Comparison of ENCODE assay signal across 22 cellular contexts in the genomic region with DNA sequence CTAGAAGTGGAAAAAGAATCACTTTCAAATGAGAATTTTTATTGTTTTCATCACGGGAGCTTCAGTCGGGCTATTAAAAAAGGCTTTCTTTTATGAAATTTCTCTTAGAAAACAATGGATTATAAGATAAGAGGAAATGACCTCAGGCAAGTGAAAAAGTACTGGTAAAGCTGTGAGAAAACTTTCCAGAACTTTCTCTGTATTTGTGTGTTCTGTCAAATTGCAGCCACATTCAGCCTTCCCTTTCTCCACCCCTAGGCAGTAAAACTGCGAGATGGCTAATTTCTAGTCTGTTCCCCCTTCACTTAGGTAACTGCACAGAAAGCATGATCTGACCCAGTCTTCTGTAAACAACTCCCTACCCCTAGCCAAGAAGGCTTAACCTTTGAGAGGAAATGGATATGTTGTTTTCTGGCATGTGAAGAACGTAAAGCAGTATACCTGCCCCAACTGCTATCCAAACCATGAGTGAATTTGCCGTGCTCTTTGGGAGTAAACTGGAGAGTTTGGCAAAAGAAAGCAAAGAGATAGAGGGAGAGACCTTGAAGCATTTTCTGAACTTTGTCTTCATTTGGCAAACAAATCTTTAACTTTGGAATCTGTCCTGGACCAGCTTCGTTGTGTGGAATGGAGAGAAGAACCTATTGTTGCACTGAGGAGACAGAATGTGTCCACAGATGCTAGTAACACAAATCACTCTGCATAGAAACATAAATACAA.
DNase-seq lines count a peak whose midpoint lies in the region; ATAC-seq and TF ChIP-seq lines count a peak whose summit lies in the region.
"Had no signal": no experiment of that assay in that cellular context is flagged by ENCODE, and none has a peak within 500 bp of the region (broad histone marks: within the 10 kb centered on the region; RNA-seq: fewer than 3 reads in every experiment).

No MANE protein-coding gene starts in this region.

- H3K4me3 ChIP-seq in ACC112 (ENCODE audit: low read depth, low read length) (peak overlapping the region; percentile 3; the same call in 1 of the 2 replicates), mammary epithelial cell (replicated peaks in 1 of 3; ENCODE audit: insufficient read depth in 1 of 3, low read depth in 2 of 3, low read length in 3 of 3) (no peak overlapping the region)
- H3K4me3 ChIP-seq: body of pancreas, suprapubic skin had no signal

- peak overlapping the region; percentile 29 for H3K27ac Mint-ChIP-seq in nephron progenitor cell
- H3K27ac Mint-ChIP-seq: activated naive CD8-positive, alpha-beta T cell treated with anti-CD3 and anti-CD28 coated beads for 36 hours; activated T-helper 17 cell treated with anti-CD3 and anti-CD28 coated beads, Interleukin-2, amount 50 U/mL, for 72 hours had no signal

- peak overlapping the region; percentile 89 for H3K27ac ChIP-seq in ACC112 (ENCODE audit: low read depth, low read length)
- H3K27ac ChIP-seq in mammary epithelial cell (ENCODE audit: insufficient read depth, low read depth, low read length), result no peak overlapping the region
- H3K27ac ChIP-seq: body of pancreas, C4-2B, suprapubic skin had no signal

- no peak overlapping the region for H3K4me3 Mint-ChIP-seq in nephron progenitor cell
- H3K4me3 Mint-ChIP-seq: activated naive CD8-positive, alpha-beta T cell treated with anti-CD3 and anti-CD28 coated beads for 36 hours; activated T-helper 17 cell treated with anti-CD3 and anti-CD28 coated beads, Interleukin-2, amount 50 U/mL, for 72 hours had no signal

- intact Hi-C loops in mammary epithelial cell (cut with micrococcal nuclease), result no loop called here

- peaks cover 9% of the 10 kb centered on the region for H3K9me3 Mint-ChIP-seq in nephron progenitor cell

- no TSS peak for BruUV-seq in mammary epithelial cell (replicated peaks; lab: Mats Ljungman, UMichigan)

- H3K79me2 ChIP-seq in ACC112 (ENCODE audit: control insufficient read depth, insufficient read depth, low read length, unreplicated experiment), result no peaks in the 10 kb centered on the region
- no peaks in the 10 kb centered on the region for H3K79me2 ChIP-seq in mammary epithelial cell (ENCODE audit: insufficient read depth, low read length)

- H4K20me1 ChIP-seq in mammary epithelial cell (ENCODE audit: insufficient read depth, low read length), result no peaks in the 10 kb centered on the region

- H3K4me2 ChIP-seq in mammary epithelial cell (ENCODE audit: insufficient read depth, low read depth, low read length), result no peak overlapping the region

- peaks cover 21% of the 10 kb centered on the region for H3K4me1 Mint-ChIP-seq in nephron progenitor cell
- H3K4me1 Mint-ChIP-seq: activated naive CD8-positive, alpha-beta T cell treated with anti-CD3 and anti-CD28 coated beads for 36 hours; activated T-helper 17 cell treated with anti-CD3 and anti-CD28 coated beads, Interleukin-2, amount 50 U/mL, for 72 hours had no signal

- H3K27me3 Mint-ChIP-seq in nephron progenitor cell (ENCODE audit: low read depth, poor library complexity), result peaks cover 6% of the 10 kb centered on the region

- no peak for ATAC-seq in GM21825 (IDR thresholded peaks at IDR 0.05; ENCODE audit: unreplicated experiment)
- ATAC-seq: activated T-helper 17 cell treated with anti-CD3 and anti-CD28 coated beads, Interleukin-2, amount 50 U/mL, for 72 hours; body of pancreas; left ventricle myocardium superior had no signal

- H3K9ac ChIP-seq in mammary epithelial cell (ENCODE audit: insufficient read depth, low read length), result no peak overlapping the region

- H3K36me3 Mint-ChIP-seq in nephron progenitor cell (ENCODE audit: low read depth), result no peaks in the 10 kb centered on the region
- H3K36me3 Mint-ChIP-seq: activated naive CD8-positive, alpha-beta T cell treated with anti-CD3 and anti-CD28 coated beads for 36 hours had no signal

- H3K27me3 ChIP-seq in ACC112 (ENCODE audit: insufficient read depth, low read length) (no peaks in the 10 kb centered on the region), mammary epithelial cell (ENCODE audit: insufficient read depth, low read length) (no peaks in the 10 kb centered on the region)
- H3K27me3 ChIP-seq: body of pancreas, suprapubic skin had no signal

- H2AFZ ChIP-seq in ACC112 (ENCODE audit: low read length, unreplicated experiment) (peak overlapping the region; percentile 44), mammary epithelial cell (ENCODE audit: low read depth, low read length) (peak overlapping the region; percentile 72)

- CTCF ChIA-PET in mammary epithelial cell (lab: Charles Lee; ENCODE audit: low non-redundant PET), result interaction anchor here (0.6 kb wide), 1 partner anchor 33 kb away, joined by 4 read pairs; no protein-coding TSS in a partner anchor

- in situ Hi-C loops in mammary epithelial cell (cut with MboI; ENCODE audit: low sequenced_read_pairs in 2 of 2), result no loop called here

- H3K4me1 ChIP-seq in ACC112 (ENCODE audit: control insufficient read depth, insufficient read depth, low read length, unreplicated experiment) (peaks cover 17% of the 10 kb centered on the region), mammary epithelial cell (ENCODE audit: insufficient read depth, low read length) (peaks cover 17% of the 10 kb centered on the region)

- TF ChIP-seq CTCF in mammary epithelial cell (conservative IDR thresholded peaks at IDR 0.05 in 1 of 2, IDR thresholded peaks at IDR 0.05 in 1 of 2; ENCODE audit: extremely low read depth in 1 of 2, insufficient read depth in 1 of 2, low read depth in 1 of 2, low read length in 2 of 2) (no peak), nephron progenitor cell (IDR thresholded peaks at IDR 0.05) (no peak)

- H3K36me3 ChIP-seq in ACC112 (ENCODE audit: insufficient read depth, low read length) (no peaks in the 10 kb centered on the region), mammary epithelial cell (ENCODE audit: insufficient read depth, low read length) (no peaks in the 10 kb centered on the region)
- H3K36me3 ChIP-seq: suprapubic skin had no signal

- DNase-seq in mammary epithelial cell (no peak), foreskin melanocyte (peak; percentile 9), nephron progenitor cell (no peak), AG08396 (ENCODE audit: low spot score) (no peak), Ammon's horn (ENCODE audit: low spot score) (no peak), NCI-H526 (lab: John Stamatoyannopoulos, UW) (no peak)
- DNase-seq: activated CD4-positive, alpha-beta T cell treated with anti-CD3 and anti-CD28 coated beads for 48 hours; activated naive CD8-positive, alpha-beta T cell treated with anti-CD3 and anti-CD28 coated beads for 36 hours; body of pancreas; KBM-7; left ventricle myocardium superior; NCI-H1694 treated with DMSO at 0.1 percent for 48 hours; NCI-H2227 treated with DMSO at 0.1 percent for 48 hours; NCI-H82; right cardiac atrium; SIG-M5; T-helper 1 cell had no signal

- no peaks in the 10 kb centered on the region for H3K9me3 ChIP-seq in mammary epithelial cell (replicated peaks; ENCODE audit: insufficient read depth, low read length)
- H3K9me3 ChIP-seq: body of pancreas, suprapubic skin had no signal

- dilution Hi-C loops in mammary epithelial cell (cut with HindIII; ENCODE audit: low sequenced_read_pairs), result no loop called here

- 58% methylated on average over 5 of the region's 6 CpGs for WGBS in mammary epithelial cell (ENCODE audit: low coverage, missing lambda C conversion rate)
